Comparison of ENCODE assay signal across 21 cellular contexts in genomic region chr4:20623936-20624335, GRCh38.
"Had no signal": no experiment of that assay in that cellular context is flagged by ENCODE, and none has a peak within 500 bp of the region (broad histone marks: within the 10 kb centered on the region; RNA-seq: fewer than 3 reads in every experiment).

No MANE protein-coding gene starts in this region.

- FAIRE-seq: endometrium, pancreas, TTC549 had no signal

- DNase-seq: activated CD4-positive, alpha-beta memory T cell treated with anti-CD3 and anti-CD28 coated beads, Interleukin-2, amount 10 ng/mL, durations not matched to agents 7 days and 5 days; activated CD4-positive, alpha-beta T cell treated with anti-CD3 and anti-CD28 coated beads for 48 hours; activated CD4-positive, CD25-positive, alpha-beta regulatory T cell; activated CD8-positive, alpha-beta memory T cell treated with anti-CD3 and anti-CD28 coated beads, Interleukin-2, amount 10 ng/mL, durations not matched to agents 7 days and 5 days; activated naive CD4-positive, alpha-beta T cell; activated naive CD8-positive, alpha-beta T cell treated with anti-CD3 and anti-CD28 coated beads for 36 hours; amygdala; body of pancreas; caudate nucleus; colonic mucosa; erythroblast; foreskin melanocyte; left lung; mucosa of descending colon; naive B cell; pancreas; stimulated activated CD8-positive, alpha-beta memory T cell treated with anti-CD3 and anti-CD28 coated beads, Interleukin-4, amount 100 ng/mL, for 48 hours; stimulated activated naive CD4-positive, alpha-beta T cell had no signal

- H3K27me3 ChIP-seq: body of pancreas, colonic mucosa, left lung, neural progenitor cell, pancreas had no signal

- H3K4me3 ChIP-seq: body of pancreas, colonic mucosa, left lung, mucosa of descending colon, neural progenitor cell, pancreas had no signal

- H3K27ac ChIP-seq: body of pancreas, colonic mucosa, left lung, neural progenitor cell, pancreas had no signal
